ENCODE assay signal across 18 cellular contexts in genomic region chr14:105452963-105453362, GRCh38.
"Had no signal": no experiment of that assay in that cellular context is flagged by ENCODE, and none has a peak within 500 bp of the region (broad histone marks: within the 10 kb centered on the region; RNA-seq: fewer than 3 reads in every experiment).

No MANE protein-coding gene starts in this region.

- H3K9me3 ChIP-seq: body of pancreas, tibial artery had no signal

- H3K27me3 ChIP-seq: body of pancreas, tibial artery had no signal

- H3K27ac ChIP-seq: body of pancreas, tibial artery had no signal

- DNase-seq: activated CD4-positive, alpha-beta memory T cell treated with anti-CD3 and anti-CD28 coated beads for 36 hours; activated CD4-positive, alpha-beta T cell treated with anti-CD3 and anti-CD28 coated beads for 48 hours; activated effector memory CD4-positive, alpha-beta T cell treated with Interleukin-2 at 50 U/mL for 16 hours; activated naive CD4-positive, alpha-beta T cell treated with anti-CD3 and anti-CD28 coated beads, Interleukin-2, amount 50 U/mL, for 16 hours; activated T-cell treated with anti-CD3 and anti-CD28 coated beads, Interleukin-2, amount 50 U/mL, for 72 hours; anterior cingulate cortex; body of pancreas; central memory CD4-positive, alpha-beta T cell; dermis blood vessel endothelial cell; effector CD8-positive, alpha-beta T cell; erythroblast; foreskin fibroblast; hippocampal formation; kidney glomerular epithelial cell; stimulated activated CD4-positive, alpha-beta T cell treated with anti-CD3 and anti-CD28 coated beads, Interleukin-4, amount 100 ng/mL, for 1 hour; SW 1271; T-helper 17 cell; tibial artery had no signal

- H3K4me3 ChIP-seq: body of pancreas, tibial artery had no signal

- ATAC-seq: activated T-cell treated with anti-CD3 and anti-CD28 coated beads, Interleukin-2, amount 50 U/mL, for 72 hours; body of pancreas; T-helper 17 cell had no signal
